17 cellular contexts compared by ENCODE assay signal in genomic region chr18:25181581-25181980, GRCh38.
DNase-seq lines count a peak whose midpoint lies in the region; ATAC-seq and TF ChIP-seq lines count a peak whose summit lies in the region.
"Had no signal": no experiment of that assay in that cellular context is flagged by ENCODE, and none has a peak within 500 bp of the region (broad histone marks: within the 10 kb centered on the region; RNA-seq: fewer than 3 reads in every experiment).

No MANE protein-coding gene starts in this region.

- H3K27ac Mint-ChIP-seq in nephron: peak overlapping the region; percentile 37 to 88 (median 37)
- H3K27ac Mint-ChIP-seq in activated T-helper 1 cell treated with anti-CD3 and anti-CD28 coated beads, Interleukin-12 subunit alpha, Interleukin-12 subunit beta, Interleukin-2, Interleukin-4 antibody, amounts not matched to agents 30 ng/mL and 10 ng/mL and 1 ng/mL, durations not matched to agents 14 hours and 24 hours and 36 hours: no peak overlapping the region
- H3K27ac Mint-ChIP-seq: CD14-positive monocyte; CD4-positive, alpha-beta memory T cell had no signal

- no peak for TF ChIP-seq CTCF in nephron (IDR thresholded peaks at IDR 0.05; ENCODE audit: unreplicated experiment in 3 of 3)

- no peaks in the 10 kb centered on the region for H3K27me3 Mint-ChIP-seq in nephron (ENCODE audit: low read depth)
- peaks cover 6% of the 10 kb centered on the region for H3K27me3 Mint-ChIP-seq in activated T-helper 1 cell treated with anti-CD3 and anti-CD28 coated beads, Interleukin-12 subunit alpha, Interleukin-12 subunit beta, Interleukin-2, Interleukin-4 antibody, amounts not matched to agents 30 ng/mL and 10 ng/mL and 1 ng/mL, durations not matched to agents 14 hours and 24 hours and 36 hours (ENCODE audit: insufficient read depth)

- no peak overlapping the region for H3K4me3 Mint-ChIP-seq in nephron
- H3K4me3 Mint-ChIP-seq in activated T-helper 1 cell treated with anti-CD3 and anti-CD28 coated beads, Interleukin-12 subunit alpha, Interleukin-12 subunit beta, Interleukin-2, Interleukin-4 antibody, amounts not matched to agents 30 ng/mL and 10 ng/mL and 1 ng/mL, durations not matched to agents 14 hours and 24 hours and 36 hours: no peak overlapping the region
- H3K4me3 Mint-ChIP-seq: CD14-positive monocyte; CD4-positive, alpha-beta memory T cell had no signal

- no peaks in the 10 kb centered on the region for H3K36me3 Mint-ChIP-seq in nephron (ENCODE audit: low read depth)
- no peaks in the 10 kb centered on the region for H3K36me3 Mint-ChIP-seq in activated T-helper 1 cell treated with anti-CD3 and anti-CD28 coated beads, Interleukin-12 subunit alpha, Interleukin-12 subunit beta, Interleukin-2, Interleukin-4 antibody, amounts not matched to agents 30 ng/mL and 10 ng/mL and 1 ng/mL, durations not matched to agents 14 hours and 24 hours and 36 hours (ENCODE audit: low read depth)
- H3K36me3 Mint-ChIP-seq: CD14-positive monocyte; CD4-positive, alpha-beta memory T cell had no signal

- ATAC-seq in Right ventricle myocardium inferior (peak; percentile 23), left cardiac atrium (no peak)
- ATAC-seq: HepG2 had no signal

- peaks cover 51% of the 10 kb centered on the region for H3K4me1 Mint-ChIP-seq in nephron
- no peaks in the 10 kb centered on the region for H3K4me1 Mint-ChIP-seq in activated T-helper 1 cell treated with anti-CD3 and anti-CD28 coated beads, Interleukin-12 subunit alpha, Interleukin-12 subunit beta, Interleukin-2, Interleukin-4 antibody, amounts not matched to agents 30 ng/mL and 10 ng/mL and 1 ng/mL, durations not matched to agents 14 hours and 24 hours and 36 hours (ENCODE audit: low read depth)
- H3K4me1 Mint-ChIP-seq: CD4-positive, alpha-beta memory T cell had no signal

- H3K9me3 Mint-ChIP-seq in nephron: no peaks in the 10 kb centered on the region
- H3K9me3 Mint-ChIP-seq in activated T-helper 1 cell treated with anti-CD3 and anti-CD28 coated beads, Interleukin-12 subunit alpha, Interleukin-12 subunit beta, Interleukin-2, Interleukin-4 antibody, amounts not matched to agents 30 ng/mL and 10 ng/mL and 1 ng/mL, durations not matched to agents 14 hours and 24 hours and 36 hours: no peaks in the 10 kb centered on the region

- intact Hi-C loops in Right ventricle myocardium inferior (cut with DNase I) (no loop called here), left cardiac atrium (cut with DNase I) (no loop called here)
- intact Hi-C loops in activated T-helper 1 cell treated with anti-CD3 and anti-CD28 coated beads, Interleukin-12 subunit alpha, Interleukin-12 subunit beta, Interleukin-2, Interleukin-4 antibody, amounts not matched to agents 30 ng/mL and 10 ng/mL and 1 ng/mL, durations not matched to agents 14 hours and 24 hours and 36 hours (cut with micrococcal nuclease): no loop called here

- DNase-seq in Right ventricle myocardium inferior (ENCODE audit: missing footprints): no peak
- no peak for DNase-seq in left cardiac atrium
- DNase-seq in NCI-H2081 (lab: John Stamatoyannopoulos, UW): peak; percentile 24 to 65
- DNase-seq in NCI-H748 treated with DMSO at 0.1 percent for 48 hours (lab: John Stamatoyannopoulos, UW): peak; percentile 65
- no peak for DNase-seq in HCEC 1CT
- no peak for DNase-seq in activated T-helper 1 cell treated with anti-CD3 and anti-CD28 coated beads, Interleukin-12 subunit alpha, Interleukin-12 subunit beta, Interleukin-2, Interleukin-4 antibody, amounts not matched to agents 30 ng/mL and 10 ng/mL and 1 ng/mL, durations not matched to agents 14 hours and 24 hours and 36 hours (ENCODE audit: low spot score)
- DNase-seq in MV-4-11 (lab: John Stamatoyannopoulos, UW): no peak
- DNase-seq: 8988T; CD4-positive, alpha-beta memory T cell; DMS153; DMS79; GDM1; GOT3; H7 had no signal

Comparison
In these comparisons a context has a peak if more than half of its experiments do, and no peak if none do; other contexts are left out.
1. DNase-seq: peak in NCI-H2081 (2 of 2) and NCI-H748 treated with DMSO at 0.1 percent for 48 hours (single experiment); none in Right ventricle myocardium inferior (single experiment), left cardiac atrium (single experiment), HCEC 1CT (single experiment), activated T-helper 1 cell treated with anti-CD3 and anti-CD28 coated beads, Interleukin-12 subunit alpha, Interleukin-12 subunit beta, Interleukin-2, Interleukin-4 antibody, amounts not matched to agents 30 ng/mL and 10 ng/mL and 1 ng/mL, durations not matched to agents 14 hours and 24 hours and 36 hours (single experiment) and MV-4-11 (single experiment).